1 cellular context compared by ENCODE assay signal in the genomic region with DNA sequence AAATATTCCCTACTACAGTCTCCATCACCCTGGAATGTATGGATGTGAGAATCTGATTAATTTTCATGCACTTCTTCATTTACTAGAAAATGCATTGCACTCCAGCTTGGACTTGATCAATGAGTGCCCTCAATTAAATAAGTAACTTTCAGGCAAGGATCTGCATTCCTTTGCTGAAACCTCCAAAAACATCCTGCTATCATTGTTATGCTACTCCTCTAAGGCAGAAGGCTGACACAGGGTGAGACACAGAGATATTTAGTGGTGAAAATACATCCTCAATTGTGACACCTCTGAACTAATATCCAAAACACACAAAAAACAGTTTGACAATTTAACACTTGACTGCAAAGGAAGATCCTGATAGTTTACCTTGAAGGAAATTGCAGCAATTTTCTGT.
TF ChIP-seq lines count a peak whose summit lies in the region.

No MANE protein-coding gene starts in this region.

TF ChIP-seq in GM23338, 12 proteins besides CTCF, POLR2A, EP300 and RAD21 (continued from another document):
- TF ChIP-seq, protein P1, sequence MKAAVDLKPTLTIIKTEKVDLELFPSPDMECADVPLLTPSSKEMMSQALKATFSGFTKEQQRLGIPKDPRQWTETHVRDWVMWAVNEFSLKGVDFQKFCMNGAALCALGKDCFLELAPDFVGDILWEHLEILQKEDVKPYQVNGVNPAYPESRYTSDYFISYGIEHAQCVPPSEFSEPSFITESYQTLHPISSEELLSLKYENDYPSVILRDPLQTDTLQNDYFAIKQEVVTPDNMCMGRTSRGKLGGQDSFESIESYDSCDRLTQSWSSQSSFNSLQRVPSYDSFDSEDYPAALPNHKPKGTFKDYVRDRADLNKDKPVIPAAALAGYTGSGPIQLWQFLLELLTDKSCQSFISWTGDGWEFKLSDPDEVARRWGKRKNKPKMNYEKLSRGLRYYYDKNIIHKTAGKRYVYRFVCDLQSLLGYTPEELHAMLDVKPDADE (IDR thresholded peaks at IDR 0.05): no peak
- TF ChIP-seq CREB1 (CRISPR knock-in tag; IDR thresholded peaks at IDR 0.05; ENCODE audit: low read depth): no peak
